ENCODE assay signal across 23 cellular contexts in the genomic region with DNA sequence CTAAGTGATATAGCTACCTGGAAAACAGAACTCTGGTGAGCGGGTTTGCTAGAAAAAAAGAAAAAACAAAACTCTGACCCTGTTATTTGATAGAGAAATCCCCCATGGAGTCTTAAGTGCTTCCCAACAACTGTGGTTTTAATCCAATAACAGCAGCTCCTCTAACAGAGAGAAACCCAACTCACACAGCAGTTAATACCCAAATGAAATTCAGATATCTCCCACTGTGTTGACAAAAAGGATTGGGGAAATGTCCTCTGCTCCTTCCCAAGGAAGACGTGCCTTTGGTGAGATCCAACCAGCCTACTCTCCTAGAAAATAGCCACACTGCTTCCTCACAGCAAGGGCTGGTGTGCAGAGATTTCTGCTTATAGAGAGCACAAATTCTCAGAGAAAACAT.
"Had no signal": no experiment of that assay in that cellular context is flagged by ENCODE, and none has a peak within 500 bp of the region (broad histone marks: within the 10 kb centered on the region; RNA-seq: fewer than 3 reads in every experiment).

No MANE protein-coding gene starts in this region.

- DNase-seq: activated CD4-positive, alpha-beta memory T cell treated with anti-CD3 and anti-CD28 coated beads, Interleukin-2, amount 10 ng/mL, durations not matched to agents 7 days and 5 days; activated CD4-positive, alpha-beta T cell treated with anti-CD3 and anti-CD28 coated beads for 36 hours; activated CD4-positive, alpha-beta T cell treated with anti-CD3 and anti-CD28 coated beads, Interleukin-2, amount 50 U/mL, for 1 hour; activated CD4-positive, CD25-positive, alpha-beta regulatory T cell; activated CD8-positive, alpha-beta memory T cell treated with anti-CD3 and anti-CD28 coated beads, Interleukin-2, amount 50 U/mL, for 4 hours; activated gamma-delta T cell treated with Interleukin-2 at 50 U/mL for 16 hours; activated naive CD4-positive, alpha-beta T cell treated with anti-CD3 and anti-CD28 coated beads, Interleukin-2, amount 10 ng/mL, durations not matched to agents 7 days and 5 days; activated naive CD8-positive, alpha-beta T cell treated with anti-CD3 and anti-CD28 coated beads for 36 hours; activated T-cell treated with anti-CD3 and anti-CD28 coated beads, Interleukin-2, amount 50 U/mL, for 72 hours; brain microvascular endothelial cell; KG1; NCI-H1048; NCI-H146; NCI-H187 treated with DMSO at 0.1 percent for 48 hours; NCI-H2081 treated with DMSO at 0.1 percent for 48 hours; NCI-H510A treated with DMSO at 0.1 percent for 48 hours; PC-3; SIG-M5; T-cell; T-helper 2 cell; T1000 had no signal

- H3K36me3 ChIP-seq: brain microvascular endothelial cell, cardiac muscle cell had no signal

- H3K4me1 Mint-ChIP-seq: activated CD4-positive, alpha-beta memory T cell treated with anti-CD3 and anti-CD28 coated beads, Interleukin-2, amount 10 ng/mL, durations not matched to agents 7 days and 5 days; activated CD4-positive, alpha-beta T cell treated with anti-CD3 and anti-CD28 coated beads for 36 hours; activated naive CD4-positive, alpha-beta T cell treated with anti-CD3 and anti-CD28 coated beads, Interleukin-2, amount 10 ng/mL, durations not matched to agents 7 days and 5 days; activated naive CD8-positive, alpha-beta T cell treated with anti-CD3 and anti-CD28 coated beads for 36 hours; T-cell had no signal

- H3K4me3 ChIP-seq: cardiac muscle cell had no signal

- H3K27me3 ChIP-seq: brain microvascular endothelial cell, cardiac muscle cell had no signal

- ATAC-seq: activated CD4-positive, alpha-beta T cell treated with anti-CD3 and anti-CD28 coated beads for 36 hours; activated T-cell treated with anti-CD3 and anti-CD28 coated beads, Interleukin-2, amount 50 U/mL, for 72 hours; PC-3; T-cell had no signal

- H3K4me3 Mint-ChIP-seq: activated CD4-positive, alpha-beta memory T cell treated with anti-CD3 and anti-CD28 coated beads, Interleukin-2, amount 10 ng/mL, durations not matched to agents 7 days and 5 days; activated CD4-positive, alpha-beta T cell treated with anti-CD3 and anti-CD28 coated beads for 36 hours; activated naive CD4-positive, alpha-beta T cell treated with anti-CD3 and anti-CD28 coated beads, Interleukin-2, amount 10 ng/mL, durations not matched to agents 7 days and 5 days; activated naive CD8-positive, alpha-beta T cell treated with anti-CD3 and anti-CD28 coated beads for 36 hours; activated T-cell treated with anti-CD3 and anti-CD28 coated beads, Interleukin-2, amount 50 U/mL, for 72 hours; T-cell had no signal

- H3K27ac ChIP-seq: brain microvascular endothelial cell, cardiac muscle cell had no signal

- H3K9me3 Mint-ChIP-seq: activated CD4-positive, alpha-beta memory T cell treated with anti-CD3 and anti-CD28 coated beads, Interleukin-2, amount 10 ng/mL, durations not matched to agents 7 days and 5 days; activated naive CD4-positive, alpha-beta T cell treated with anti-CD3 and anti-CD28 coated beads, Interleukin-2, amount 10 ng/mL, durations not matched to agents 7 days and 5 days; activated naive CD8-positive, alpha-beta T cell treated with anti-CD3 and anti-CD28 coated beads for 36 hours; activated T-cell treated with anti-CD3 and anti-CD28 coated beads, Interleukin-2, amount 50 U/mL, for 72 hours; activated T-helper 2 cell treated with anti-CD3 and anti-CD28 coated beads, Interferon-gamma antibody, Interleukin-2, Interleukin-4, amounts not matched to agents 10 μg/mL and 5 μg/mL and 100 μg/mL, durations not matched to agents 14 hours and 24 hours and 36 hours; T-cell had no signal

- H3K36me3 Mint-ChIP-seq: activated naive CD4-positive, alpha-beta T cell treated with anti-CD3 and anti-CD28 coated beads, Interleukin-2, amount 10 ng/mL, durations not matched to agents 7 days and 5 days; activated naive CD8-positive, alpha-beta T cell treated with anti-CD3 and anti-CD28 coated beads for 36 hours; T-cell had no signal

- H3K27ac Mint-ChIP-seq: activated CD4-positive, alpha-beta memory T cell treated with anti-CD3 and anti-CD28 coated beads, Interleukin-2, amount 10 ng/mL, durations not matched to agents 7 days and 5 days; activated CD4-positive, alpha-beta T cell treated with anti-CD3 and anti-CD28 coated beads for 36 hours; activated naive CD4-positive, alpha-beta T cell treated with anti-CD3 and anti-CD28 coated beads, Interleukin-2, amount 10 ng/mL, durations not matched to agents 7 days and 5 days; activated naive CD8-positive, alpha-beta T cell treated with anti-CD3 and anti-CD28 coated beads for 36 hours; activated T-cell treated with anti-CD3 and anti-CD28 coated beads, Interleukin-2, amount 50 U/mL, for 72 hours; activated T-helper 2 cell treated with anti-CD3 and anti-CD28 coated beads, Interferon-gamma antibody, Interleukin-2, Interleukin-4, amounts not matched to agents 10 μg/mL and 5 μg/mL and 100 μg/mL, durations not matched to agents 14 hours and 24 hours and 36 hours; T-cell had no signal
